ENCODE assay signal across 23 cellular contexts in the genomic region with DNA sequence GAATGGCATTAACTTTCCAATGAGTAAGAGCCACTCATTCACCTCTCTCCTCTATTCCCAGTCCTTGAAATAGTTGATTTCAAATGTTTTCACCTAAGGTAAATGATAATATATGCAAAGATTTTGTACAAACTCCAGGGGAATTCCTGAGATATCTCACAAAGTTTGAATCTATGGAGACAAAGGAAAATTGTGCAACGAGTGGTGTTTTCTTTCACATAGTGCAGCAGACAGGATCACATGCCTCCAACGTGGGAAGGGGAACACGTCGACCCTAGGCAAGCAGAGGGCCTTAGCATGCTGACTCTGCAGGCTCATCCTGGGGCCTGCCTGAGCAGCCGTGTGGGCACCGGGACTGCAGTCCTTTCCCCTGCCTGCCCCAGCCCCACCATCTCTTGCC.
"Had no signal": no experiment of that assay in that cellular context is flagged by ENCODE, and none has a peak within 500 bp of the region (broad histone marks: within the 10 kb centered on the region; RNA-seq: fewer than 3 reads in every experiment).

No MANE protein-coding gene starts in this region.

- ATAC-seq: left colon; left lung; naive thymus-derived CD4-positive, alpha-beta T cell; natural killer cell treated with Interleukin-12 subunit alpha and Interleukin-12 subunit beta and Interleukin-15 and Interleukin-18, amount 100 ng/mL, for 72 hours; right lobe of liver; stimulated activated memory B cell treated with anti-CD40 and anti-IgM and Interleukin-4, amounts not matched to agents 10 μg/mL and 1 μg/mL and 100 μg/mL, for 72 hours; stimulated activated naive CD8-positive, alpha-beta T cell treated with anti-CD3 and anti-CD28 coated beads, Interleukin-15, amount 100 ng/mL, for 72 hours had no signal

- H3K4me1 ChIP-seq: left lung, right lobe of liver had no signal

- DNase-seq: kidney; left colon; left lung; mesendoderm; naive thymus-derived CD4-positive, alpha-beta T cell; ovary; right lobe of liver; stimulated activated CD4-positive, alpha-beta T cell treated with anti-CD3 and anti-CD28 coated beads, Interleukin-1b, Interleukin-23, amount 100 ng/mL, for 48 hours; stimulated activated CD4-positive, alpha-beta T cell treated with anti-CD3 and anti-CD28 coated beads, Interleukin-2, amount 100 ng/mL, for 48 hours; stimulated activated CD4-positive, alpha-beta T cell treated with anti-CD3 and anti-CD28 coated beads, Interleukin-4, amount 100 ng/mL, for 4 hours; stimulated activated CD8-positive, alpha-beta memory T cell treated with anti-CD3 and anti-CD28 coated beads, Interleukin-4, amount 100 ng/mL, for 48 hours; stimulated activated naive CD4-positive, alpha-beta T cell treated with Interleukin-2 at 50 U/mL for 16 hours; stimulated activated naive CD8-positive, alpha-beta T cell treated with anti-CD3 and anti-CD28 coated beads, Interleukin-15, amount 100 ng/mL, for 72 hours; substantia nigra; uterus had no signal

- H3K27me3 ChIP-seq: hepatocyte, left lung, neural progenitor cell, ovary, right atrium auricular region, right lobe of liver, tibial nerve, uterus had no signal

- H3K4me3 ChIP-seq: hepatocyte, left lung, lung, neural progenitor cell, ovary, right atrium auricular region, right lobe of liver, smooth muscle cell, uterus had no signal

- H3K9me3 ChIP-seq: left lung, right atrium auricular region, right lobe of liver, tibial nerve, uterus had no signal

- H3K27ac ChIP-seq: hepatocyte, left lung, neural progenitor cell, right atrium auricular region, right lobe of liver had no signal

- H3K36me3 ChIP-seq: left lung, neural progenitor cell, ovary, right atrium auricular region, right lobe of liver, uterus had no signal

- H2AFZ ChIP-seq: hepatocyte had no signal

- H3K9ac ChIP-seq: neural progenitor cell had no signal

- H3K4me2 ChIP-seq: hepatocyte, neural progenitor cell, smooth muscle cell had no signal
